ENCODE assay signal across 1 cellular context in the genomic region with DNA sequence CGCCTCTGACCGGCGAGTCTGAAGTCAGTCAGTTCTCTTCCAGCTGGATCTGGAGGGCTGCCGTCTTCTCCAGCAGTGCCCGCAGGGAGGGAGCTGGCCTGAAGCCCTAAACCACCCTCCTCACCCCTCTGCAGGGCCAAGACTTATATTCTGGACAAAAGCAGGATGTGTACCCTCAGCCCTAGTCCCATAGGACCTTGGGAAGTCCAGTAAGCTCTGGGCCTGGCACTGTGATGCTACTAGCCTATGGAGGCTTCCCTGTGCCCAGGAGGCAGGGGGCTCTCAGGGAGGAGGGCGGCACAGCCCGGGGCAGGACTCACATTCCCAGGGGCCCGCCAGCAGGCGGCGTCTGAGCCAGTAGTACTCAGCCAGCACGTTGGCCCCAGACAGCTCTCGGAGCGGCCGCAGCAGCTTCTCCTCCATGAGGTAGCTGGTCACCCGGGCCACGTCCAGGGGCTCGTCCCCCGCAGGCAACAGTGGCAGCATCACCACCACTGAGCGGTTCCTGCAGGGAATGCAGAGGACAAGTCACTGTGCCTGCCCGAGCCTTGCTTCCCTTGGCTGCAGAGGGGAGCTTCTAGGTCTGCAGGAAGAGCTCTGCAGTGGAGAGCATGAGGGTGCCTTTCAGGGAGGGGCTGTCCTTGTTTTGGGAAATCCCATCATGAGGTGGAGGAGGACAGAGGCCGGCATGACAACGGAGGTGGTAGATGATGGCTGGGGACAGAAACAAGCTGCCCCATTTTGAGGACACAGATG.
TF ChIP-seq lines count a peak whose summit lies in the region.

No MANE protein-coding gene starts in this region.

TF ChIP-seq in HepG2, 621 proteins besides CTCF, POLR2A, EP300 and RAD21 (continued from another document and continues in another):
- TF ChIP-seq, protein P1, sequence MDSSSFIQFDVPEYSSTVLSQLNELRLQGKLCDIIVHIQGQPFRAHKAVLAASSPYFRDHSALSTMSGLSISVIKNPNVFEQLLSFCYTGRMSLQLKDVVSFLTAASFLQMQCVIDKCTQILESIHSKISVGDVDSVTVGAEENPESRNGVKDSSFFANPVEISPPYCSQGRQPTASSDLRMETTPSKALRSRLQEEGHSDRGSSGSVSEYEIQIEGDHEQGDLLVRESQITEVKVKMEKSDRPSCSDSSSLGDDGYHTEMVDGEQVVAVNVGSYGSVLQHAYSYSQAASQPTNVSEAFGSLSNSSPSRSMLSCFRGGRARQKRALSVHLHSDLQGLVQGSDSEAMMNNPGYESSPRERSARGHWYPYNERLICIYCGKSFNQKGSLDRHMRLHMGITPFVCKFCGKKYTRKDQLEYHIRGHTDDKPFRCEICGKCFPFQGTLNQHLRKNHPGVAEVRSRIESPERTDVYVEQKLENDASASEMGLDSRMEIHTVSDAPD (CRISPR knock-in tag; IDR thresholded peaks at IDR 0.05): no peak
- TF ChIP-seq ZIK1 (CRISPR knock-in tag; IDR thresholded peaks at IDR 0.05; ENCODE audit: borderline replicate concordance, low read depth) (no peak), NR2F1 (CRISPR knock-in tag; IDR thresholded peaks at IDR 0.05) (no peak), ZNF296 (CRISPR knock-in tag; conservative IDR thresholded peaks at IDR 0.05) (no peak), HNF4A (CRISPR knock-in tag; IDR thresholded peaks at IDR 0.05) (peak; percentile 23; the same call in 1 of the 2 replicates), HDAC2 (CRISPR knock-in tag; IDR thresholded peaks at IDR 0.05) (peak; percentile 52; the same call in 1 of the 2 replicates), ZNF850 (CRISPR knock-in tag; conservative IDR thresholded peaks at IDR 0.05) (no peak), NFE2L2 (IDR thresholded peaks at IDR 0.05; ENCODE audit: low read length) (no peak), TEAD3 (CRISPR knock-in tag; optimal IDR thresholded peaks at IDR 0.05; ENCODE audit: borderline replicate concordance) (peak; percentile 89), ZSCAN12 (CRISPR knock-in tag; IDR thresholded peaks at IDR 0.05) (0 out of 2 replicates have a peak, but pooled peaks have one; percentile 52), NFIC (IDR thresholded peaks at IDR 0.05; ENCODE audit: low read length) (no peak), ZNF652 (CRISPR knock-in tag; IDR thresholded peaks at IDR 0.05; ENCODE audit: borderline replicate concordance, low read depth) (no peak), CEBPB (IDR thresholded peaks at IDR 0.05; ENCODE audit: borderline replicate concordance, low read depth, low read length) (no peak), GZF1 (CRISPR knock-in tag; IDR thresholded peaks at IDR 0.05) (peak; percentile 78; the same call in 1 of the 2 replicates), ZNF792 (CRISPR knock-in tag; IDR thresholded peaks at IDR 0.05) (0 out of 2 replicates have a peak, but pooled peaks have one; percentile 41), ZNF460 (CRISPR knock-in tag; IDR thresholded peaks at IDR 0.05; ENCODE audit: borderline replicate concordance) (no peak), ZNF136 (CRISPR knock-in tag; IDR thresholded peaks at IDR 0.05; ENCODE audit: low read depth) (no peak), KAT8 (CRISPR knock-in tag; IDR thresholded peaks at IDR 0.05) (peak; percentile 44; the same call in 1 of the 2 replicates), TCF7 (IDR thresholded peaks at IDR 0.05; ENCODE audit: low read depth) (no peak), HMGA1 (CRISPR knock-in tag; conservative IDR thresholded peaks at IDR 0.05) (no peak), DPF2 (CRISPR knock-in tag; IDR thresholded peaks at IDR 0.05; ENCODE audit: borderline replicate concordance, low read depth) (no peak), MEF2D (CRISPR knock-in tag; IDR thresholded peaks at IDR 0.05) (no peak; the same call in 1 of the 2 replicates), ZNF598 (CRISPR knock-in tag; IDR thresholded peaks at IDR 0.05; ENCODE audit: borderline replicate concordance) (peak; percentile 58; the same call in 1 of the 2 replicates), EED (CRISPR knock-in tag; IDR thresholded peaks at IDR 0.05) (no peak), HNRNPH1 (optimal IDR thresholded peaks at IDR 0.05; ENCODE audit: low read depth, low read length) (no peak), ZSCAN9 (CRISPR knock-in tag; IDR thresholded peaks at IDR 0.05; ENCODE audit: borderline replicate concordance) (no peak), EEA1 (CRISPR knock-in tag; IDR thresholded peaks at IDR 0.05; ENCODE audit: borderline replicate concordance) (no peak; the same call in 1 of the 2 replicates), ZNF777 (CRISPR knock-in tag; IDR thresholded peaks at IDR 0.05) (peak; percentile 62; the same call in 1 of the 2 replicates), SETDB1 (CRISPR knock-in tag; IDR thresholded peaks at IDR 0.05; ENCODE audit: borderline replicate concordance) (no peak), ZNF780A (CRISPR knock-in tag; IDR thresholded peaks at IDR 0.05) (no peak), ZFP36L1 (CRISPR knock-in tag; IDR thresholded peaks at IDR 0.05) (no peak), PRPF4 (IDR thresholded peaks at IDR 0.05; ENCODE audit: low read depth, low read length, poor library complexity, severe bottlenecking) (no peak), SMC3 (IDR thresholded peaks at IDR 0.05; ENCODE audit: low read length) (peak; percentile 11; the same call in 1 of the 2 replicates), ZNF619 (CRISPR knock-in tag; IDR thresholded peaks at IDR 0.05) (no peak), NR1H2 (CRISPR knock-in tag; IDR thresholded peaks at IDR 0.05; ENCODE audit: borderline replicate concordance, low read depth) (no peak), JDP2 (CRISPR knock-in tag; IDR thresholded peaks at IDR 0.05; ENCODE audit: borderline replicate concordance) (no peak), DR1 (CRISPR knock-in tag; IDR thresholded peaks at IDR 0.05) (no peak), WIZ (CRISPR knock-in tag; IDR thresholded peaks at IDR 0.05) (peak; percentile 83; the same call in 1 of the 2 replicates), ZNF878 (CRISPR knock-in tag; IDR thresholded peaks at IDR 0.05) (no peak), ZNF17 (CRISPR knock-in tag; IDR thresholded peaks at IDR 0.05) (no peak), MED13 (CRISPR knock-in tag; IDR thresholded peaks at IDR 0.05) (0 out of 2 replicates have a peak, but pooled peaks have one; percentile 51)
- TF ChIP-seq, protein P2, sequence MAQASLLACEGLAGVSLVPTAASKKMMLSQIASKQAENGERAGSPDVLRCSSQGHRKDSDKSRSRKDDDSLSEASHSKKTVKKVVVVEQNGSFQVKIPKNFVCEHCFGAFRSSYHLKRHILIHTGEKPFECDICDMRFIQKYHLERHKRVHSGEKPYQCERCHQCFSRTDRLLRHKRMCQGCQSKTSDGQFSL (CRISPR knock-in tag; IDR thresholded peaks at IDR 0.05): no peak
- TF ChIP-seq, protein P3, sequence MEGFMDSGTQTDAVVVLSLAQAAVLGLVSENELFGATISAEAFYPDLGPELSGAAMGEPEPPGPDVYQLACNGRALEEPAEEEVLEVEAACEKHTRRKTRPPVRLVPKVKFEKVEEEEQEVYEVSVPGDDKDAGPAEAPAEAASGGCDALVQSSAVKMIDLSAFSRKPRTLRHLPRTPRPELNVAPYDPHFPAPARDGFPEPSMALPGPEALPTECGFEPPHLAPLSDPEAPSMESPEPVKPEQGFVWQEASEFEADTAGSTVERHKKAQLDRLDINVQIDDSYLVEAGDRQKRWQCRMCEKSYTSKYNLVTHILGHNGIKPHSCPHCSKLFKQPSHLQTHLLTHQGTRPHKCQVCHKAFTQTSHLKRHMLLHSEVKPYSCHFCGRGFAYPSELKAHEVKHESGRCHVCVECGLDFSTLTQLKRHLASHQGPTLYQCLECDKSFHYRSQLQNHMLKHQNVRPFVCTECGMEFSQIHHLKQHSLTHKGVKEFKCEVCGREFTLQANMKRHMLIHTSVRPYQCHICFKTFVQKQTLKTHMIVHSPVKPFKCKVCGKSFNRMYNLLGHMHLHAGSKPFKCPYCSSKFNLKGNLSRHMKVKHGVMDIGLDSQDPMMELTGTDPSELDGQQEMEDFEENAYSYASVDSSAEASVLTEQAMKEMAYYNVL (CRISPR knock-in tag; IDR thresholded peaks at IDR 0.05; ENCODE audit: borderline replicate concordance): peak; percentile 41; the same call in 1 of the 2 replicates
- TF ChIP-seq, protein P4, sequence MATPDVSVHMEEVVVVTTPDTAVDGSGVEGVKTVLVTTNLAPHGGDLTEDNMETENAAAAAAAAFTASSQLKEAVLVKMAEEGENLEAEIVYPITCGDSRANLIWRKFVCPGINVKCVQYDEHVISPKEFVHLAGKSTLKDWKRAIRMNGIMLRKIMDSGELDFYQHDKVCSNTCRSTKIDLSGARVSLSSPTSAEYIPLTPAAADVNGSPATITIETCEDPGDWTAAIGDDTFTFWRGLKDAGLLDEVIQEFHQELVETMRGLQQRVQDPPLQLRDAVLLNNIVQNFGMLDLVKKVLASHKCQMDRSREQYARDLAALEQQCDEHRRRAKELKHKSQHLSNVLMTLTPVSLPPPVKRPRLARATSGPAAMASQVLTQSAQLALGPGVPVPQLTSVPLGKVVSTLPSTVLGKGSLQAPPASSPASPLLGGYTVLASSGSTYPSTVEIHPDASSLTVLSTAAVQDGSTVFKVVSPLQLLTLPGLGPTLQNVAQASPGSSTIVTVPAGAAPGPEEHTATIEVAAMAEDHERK (CRISPR knock-in tag; IDR thresholded peaks at IDR 0.05; ENCODE audit: low read depth): no peak
- TF ChIP-seq, protein P5, sequence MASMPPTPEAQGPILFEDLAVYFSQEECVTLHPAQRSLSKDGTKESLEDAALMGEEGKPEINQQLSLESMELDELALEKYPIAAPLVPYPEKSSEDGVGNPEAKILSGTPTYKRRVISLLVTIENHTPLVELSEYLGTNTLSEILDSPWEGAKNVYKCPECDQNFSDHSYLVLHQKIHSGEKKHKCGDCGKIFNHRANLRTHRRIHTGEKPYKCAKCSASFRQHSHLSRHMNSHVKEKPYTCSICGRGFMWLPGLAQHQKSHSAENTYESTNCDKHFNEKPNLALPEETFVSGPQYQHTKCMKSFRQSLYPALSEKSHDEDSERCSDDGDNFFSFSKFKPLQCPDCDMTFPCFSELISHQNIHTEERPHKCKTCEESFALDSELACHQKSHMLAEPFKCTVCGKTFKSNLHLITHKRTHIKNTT (CRISPR knock-in tag; IDR thresholded peaks at IDR 0.05): no peak
- TF ChIP-seq, protein P6, sequence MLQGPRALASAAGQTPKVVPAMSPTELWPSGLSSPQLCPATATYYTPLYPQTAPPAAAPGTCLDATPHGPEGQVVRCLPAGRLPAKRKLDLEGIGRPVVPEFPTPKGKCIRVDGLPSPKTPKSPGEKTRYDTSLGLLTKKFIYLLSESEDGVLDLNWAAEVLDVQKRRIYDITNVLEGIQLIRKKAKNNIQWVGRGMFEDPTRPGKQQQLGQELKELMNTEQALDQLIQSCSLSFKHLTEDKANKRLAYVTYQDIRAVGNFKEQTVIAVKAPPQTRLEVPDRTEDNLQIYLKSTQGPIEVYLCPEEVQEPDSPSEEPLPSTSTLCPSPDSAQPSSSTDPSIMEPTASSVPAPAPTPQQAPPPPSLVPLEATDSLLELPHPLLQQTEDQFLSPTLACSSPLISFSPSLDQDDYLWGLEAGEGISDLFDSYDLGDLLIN (CRISPR knock-in tag; IDR thresholded peaks at IDR 0.05; ENCODE audit: borderline replicate concordance): no peak
- TF ChIP-seq, protein P7, sequence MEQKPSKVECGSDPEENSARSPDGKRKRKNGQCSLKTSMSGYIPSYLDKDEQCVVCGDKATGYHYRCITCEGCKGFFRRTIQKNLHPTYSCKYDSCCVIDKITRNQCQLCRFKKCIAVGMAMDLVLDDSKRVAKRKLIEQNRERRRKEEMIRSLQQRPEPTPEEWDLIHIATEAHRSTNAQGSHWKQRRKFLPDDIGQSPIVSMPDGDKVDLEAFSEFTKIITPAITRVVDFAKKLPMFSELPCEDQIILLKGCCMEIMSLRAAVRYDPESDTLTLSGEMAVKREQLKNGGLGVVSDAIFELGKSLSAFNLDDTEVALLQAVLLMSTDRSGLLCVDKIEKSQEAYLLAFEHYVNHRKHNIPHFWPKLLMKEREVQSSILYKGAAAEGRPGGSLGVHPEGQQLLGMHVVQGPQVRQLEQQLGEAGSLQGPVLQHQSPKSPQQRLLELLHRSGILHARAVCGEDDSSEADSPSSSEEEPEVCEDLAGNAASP (CRISPR knock-in tag; IDR thresholded peaks at IDR 0.05; ENCODE audit: borderline replicate concordance): no peak
- TF ChIP-seq, protein P8, sequence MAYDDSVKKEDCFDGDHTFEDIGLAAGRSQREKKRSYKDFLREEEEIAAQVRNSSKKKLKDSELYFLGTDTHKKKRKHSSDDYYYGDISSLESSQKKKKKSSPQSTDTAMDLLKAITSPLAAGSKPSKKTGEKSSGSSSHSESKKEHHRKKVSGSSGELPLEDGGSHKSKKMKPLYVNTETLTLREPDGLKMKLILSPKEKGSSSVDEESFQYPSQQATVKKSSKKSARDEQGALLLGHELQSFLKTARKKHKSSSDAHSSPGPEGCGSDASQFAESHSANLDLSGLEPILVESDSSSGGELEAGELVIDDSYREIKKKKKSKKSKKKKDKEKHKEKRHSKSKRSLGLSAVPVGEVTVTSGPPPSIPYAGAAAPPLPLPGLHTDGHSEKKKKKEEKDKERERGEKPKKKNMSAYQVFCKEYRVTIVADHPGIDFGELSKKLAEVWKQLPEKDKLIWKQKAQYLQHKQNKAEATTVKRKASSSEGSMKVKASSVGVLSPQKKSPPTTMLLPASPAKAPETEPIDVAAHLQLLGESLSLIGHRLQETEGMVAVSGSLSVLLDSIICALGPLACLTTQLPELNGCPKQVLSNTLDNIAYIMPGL (CRISPR knock-in tag; IDR thresholded peaks at IDR 0.05; ENCODE audit: borderline replicate concordance in 1 of 2, low read depth in 1 of 2): peak; percentile 55 to 87; a peak in 3 of 4 replicates
- TF ChIP-seq, protein P9, sequence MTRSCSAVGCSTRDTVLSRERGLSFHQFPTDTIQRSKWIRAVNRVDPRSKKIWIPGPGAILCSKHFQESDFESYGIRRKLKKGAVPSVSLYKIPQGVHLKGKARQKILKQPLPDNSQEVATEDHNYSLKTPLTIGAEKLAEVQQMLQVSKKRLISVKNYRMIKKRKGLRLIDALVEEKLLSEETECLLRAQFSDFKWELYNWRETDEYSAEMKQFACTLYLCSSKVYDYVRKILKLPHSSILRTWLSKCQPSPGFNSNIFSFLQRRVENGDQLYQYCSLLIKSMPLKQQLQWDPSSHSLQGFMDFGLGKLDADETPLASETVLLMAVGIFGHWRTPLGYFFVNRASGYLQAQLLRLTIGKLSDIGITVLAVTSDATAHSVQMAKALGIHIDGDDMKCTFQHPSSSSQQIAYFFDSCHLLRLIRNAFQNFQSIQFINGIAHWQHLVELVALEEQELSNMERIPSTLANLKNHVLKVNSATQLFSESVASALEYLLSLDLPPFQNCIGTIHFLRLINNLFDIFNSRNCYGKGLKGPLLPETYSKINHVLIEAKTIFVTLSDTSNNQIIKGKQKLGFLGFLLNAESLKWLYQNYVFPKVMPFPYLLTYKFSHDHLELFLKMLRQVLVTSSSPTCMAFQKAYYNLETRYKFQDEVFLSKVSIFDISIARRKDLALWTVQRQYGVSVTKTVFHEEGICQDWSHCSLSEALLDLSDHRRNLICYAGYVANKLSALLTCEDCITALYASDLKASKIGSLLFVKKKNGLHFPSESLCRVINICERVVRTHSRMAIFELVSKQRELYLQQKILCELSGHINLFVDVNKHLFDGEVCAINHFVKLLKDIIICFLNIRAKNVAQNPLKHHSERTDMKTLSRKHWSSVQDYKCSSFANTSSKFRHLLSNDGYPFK (CRISPR knock-in tag; IDR thresholded peaks at IDR 0.05; ENCODE audit: borderline replicate concordance): peak; percentile 52; the same call in 1 of the 2 replicates
- TF ChIP-seq, protein P10, sequence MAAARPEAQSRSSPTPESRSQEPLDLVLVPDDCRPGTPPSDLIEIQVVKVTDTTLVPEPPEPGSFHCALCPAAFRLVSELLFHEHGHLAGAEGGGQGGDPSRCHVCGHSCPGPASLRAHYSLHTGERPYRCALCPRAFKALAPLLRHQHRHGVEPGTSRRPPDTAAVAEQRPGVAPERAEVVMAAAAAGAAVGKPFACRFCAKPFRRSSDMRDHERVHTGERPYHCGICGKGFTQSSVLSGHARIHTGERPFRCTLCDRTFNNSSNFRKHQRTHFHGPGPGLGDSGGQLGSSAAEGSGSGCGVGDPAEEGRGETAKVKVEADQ (CRISPR knock-in tag; IDR thresholded peaks at IDR 0.05; ENCODE audit: borderline replicate concordance): 0 out of 2 replicates have a peak, but pooled peaks have one; percentile 25
